Comparison of ENCODE assay signal across 9 cellular contexts in genomic region chr5:132831095-132831860, GRCh38. TPM values are rescaled to one million over a fixed set of nuclear protein-coding genes. Genes with fewer than 3 reads are reported as not detected.
DNase-seq lines count a peak whose midpoint lies in the region; ATAC-seq, FAIRE-seq and TF ChIP-seq lines count a peak whose summit lies in the region.
"Had no signal": no experiment of that assay in that cellular context is flagged by ENCODE, and none has a peak within 500 bp of the region (broad histone marks: within the 10 kb centered on the region; RNA-seq: fewer than 3 reads in every experiment).

No MANE protein-coding gene starts in this region.

- peaks cover 13 to 21% of the 10 kb centered on the region in 2 donors for H3K27me3 Mint-ChIP-seq in natural killer cell treated with Interleukin-12 subunit alpha and Interleukin-12 subunit beta and Interleukin-15 and Interleukin-18, amount 100 ng/mL, for 72 hours

- no peaks in the 10 kb centered on the region for H3K27me3 ChIP-seq in BJ (ENCODE audit: control insufficient read depth, insufficient read depth, low read length)
- H3K27me3 ChIP-seq in MM.1S (replicated peaks; ENCODE audit: insufficient read depth, low read length) = no peaks in the 10 kb centered on the region
- H3K27me3 ChIP-seq in dorsolateral prefrontal cortex = no peaks in the 10 kb centered on the region

- H3K4me2 ChIP-seq in MM.1S (ENCODE audit: low read depth, low read length) = peak overlapping the region; percentile 90

- H3K79me2 ChIP-seq in MM.1S (ENCODE audit: low read length) = peaks cover 5% of the 10 kb centered on the region

- peak overlapping the region; percentile 58 for H3K4me3 ChIP-seq in BJ (ENCODE audit: low read depth, low read length)
- H3K4me3 ChIP-seq in MM.1S (ENCODE audit: low read length) = peak overlapping the region; percentile 82
- H3K4me3 ChIP-seq in dorsolateral prefrontal cortex = peak overlapping the region; percentile 38 to 93 (median 81)

- H3F3A ChIP-seq in MM.1S (ENCODE audit: insufficient read depth, low read length) = no peaks in the 10 kb centered on the region

- TF ChIP-seq CTCF in BJ (IDR thresholded peaks at IDR 0.05; ENCODE audit: insufficient read depth, low read depth, low read length) (no peak), MM.1S (IDR thresholded peaks at IDR 0.05; ENCODE audit: low read length) (no peak), dorsolateral prefrontal cortex (IDR thresholded peaks at IDR 0.05 in 54 of 56, conservative IDR thresholded peaks at IDR 0.05 in 2 of 56; ENCODE audit: low read depth in 1 of 56, partially characterized antibody in 56 of 56) (no peak)

- no peaks in the 10 kb centered on the region for H3K9me2 ChIP-seq in MM.1S (replicated peaks; ENCODE audit: insufficient read depth, low read length)

- no peaks in the 10 kb centered on the region for H3K4me1 ChIP-seq in MM.1S (ENCODE audit: low read length)

- H3K36me3 ChIP-seq in BJ (ENCODE audit: control insufficient read depth, insufficient read depth, low read length) (peaks cover 1% of the 10 kb centered on the region), MM.1S (replicated peaks; ENCODE audit: insufficient read depth, low read length) (no peaks in the 10 kb centered on the region)

- no peaks in the 10 kb centered on the region for H3K9me3 ChIP-seq in MM.1S (replicated peaks; ENCODE audit: insufficient read depth, low read length)

- H3K9me3 Mint-ChIP-seq in natural killer cell treated with Interleukin-12 subunit alpha and Interleukin-12 subunit beta and Interleukin-15 and Interleukin-18, amount 100 ng/mL, for 72 hours = no peaks in the 10 kb centered on the region

- POLR2A ChIA-PET in BJ (lab: Charles Lee) = no interaction called here

- H3K27ac ChIP-seq in MM.1S (ENCODE audit: low read length) (no peak overlapping the region; the same call in 1 of the 2 replicates), dorsolateral prefrontal cortex (peak overlapping the region in 58 of 59 donors; percentile 46 to 100 (median 95))

- H3K36me3 Mint-ChIP-seq in natural killer cell treated with Interleukin-12 subunit alpha and Interleukin-12 subunit beta and Interleukin-15 and Interleukin-18, amount 100 ng/mL, for 72 hours = no peaks in the 10 kb centered on the region

- H4K20me1 ChIP-seq in MM.1S (ENCODE audit: insufficient read depth, low read length) = no peaks in the 10 kb centered on the region

- CTCF ChIA-PET in BJ (lab: Yijun Ruan, JAX) = interaction anchor here (1.0 to 9.4 kb wide), 12 partner anchors 11 to 305 kb away, joined by 3 to 111 read pairs (median 5); partner anchors contain the start of genes GDF9 and UQCRQ

- no peak for DNase-seq in BJ (ENCODE audit: low read depth)
- DNase-seq in MM.1S = no peak
- no peak for DNase-seq in dorsolateral prefrontal cortex
- no peak for DNase-seq in natural killer cell treated with Interleukin-12 subunit alpha and Interleukin-12 subunit beta and Interleukin-15 and Interleukin-18, amount 100 ng/mL, for 72 hours (ENCODE audit: low spot score)
- no peak for DNase-seq in GM19239 (ENCODE audit: insufficient read length, low spot score)
- no peak for DNase-seq in nucleus accumbens (lab: John Stamatoyannopoulos, UW)
- DNase-seq: T-helper 9 cell had no signal

- H3K27ac Mint-ChIP-seq in natural killer cell treated with Interleukin-12 subunit alpha and Interleukin-12 subunit beta and Interleukin-15 and Interleukin-18, amount 100 ng/mL, for 72 hours = peak overlapping the region in 1 of 2 donors; percentile 14

- no peak for FAIRE-seq in GM19239 (lab: Jason Lieb, UNC)

- peak overlapping the region; percentile 74 for H3K4me3 Mint-ChIP-seq in natural killer cell treated with Interleukin-12 subunit alpha and Interleukin-12 subunit beta and Interleukin-15 and Interleukin-18, amount 100 ng/mL, for 72 hours

- peak overlapping the region; percentile 85 for H3K9ac ChIP-seq in MM.1S (ENCODE audit: low read length)

- intact Hi-C loops in dorsolateral prefrontal cortex (cut with DNase I) = loop anchor here in 1 of 2 donors (2.0 kb wide), 1 partner anchor 36 kb away; the partner anchor contains the start of genes GDF9 and UQCRQ

- no peak for ATAC-seq in natural killer cell treated with Interleukin-12 subunit alpha and Interleukin-12 subunit beta and Interleukin-15 and Interleukin-18, amount 100 ng/mL, for 72 hours
- no peak for ATAC-seq in HG03565 (IDR thresholded peaks at IDR 0.05; ENCODE audit: unreplicated experiment)
- ATAC-seq in GM21717 (IDR thresholded peaks at IDR 0.05; ENCODE audit: unreplicated experiment) = no peak

- peak overlapping the region; percentile 90 for H2AFZ ChIP-seq in MM.1S (ENCODE audit: low read length)

- peaks cover 5 to 11% of the 10 kb centered on the region in 2 donors for H3K4me1 Mint-ChIP-seq in natural killer cell treated with Interleukin-12 subunit alpha and Interleukin-12 subunit beta and Interleukin-15 and Interleukin-18, amount 100 ng/mL, for 72 hours (ENCODE audit: low read depth in 2 of 2)

RNA-seq across cellular contexts. Expression of gene SHROOM1, which starts 0.8 kb away (rescaled TPM):
- 6.4 and 8.5 TPM in 2 replicates for polyA plus RNA-seq in BJ (2011; rRNA removed)
- 2.9 and 5.0 TPM in 2 replicates for polyA minus RNA-seq in BJ (2011; rRNA and poly(A)+ RNA removed)
- 10 to 100 TPM; 14.1 to 91.8 (median 29.3) TPM for total RNA-seq in dorsolateral prefrontal cortex
- 1 to 10 TPM; 5.4 to 8.0 TPM for total RNA-seq in natural killer cell treated with Interleukin-12 subunit alpha and Interleukin-12 subunit beta and Interleukin-15 and Interleukin-18, amount 100 ng/mL, for 72 hours

RNA-seq across cellular contexts. Expression of gene SOWAHA, which starts 18.2 kb away (rescaled TPM):
- polyA plus RNA-seq in BJ (2011; rRNA removed) = 0.02 TPM in 1 of 2 replicates, not detected in the other
- polyA minus RNA-seq in BJ (2011; rRNA and poly(A)+ RNA removed) = not detected in 2 replicates
- total RNA-seq in dorsolateral prefrontal cortex = 100 to 1,000 TPM in 3 of 120 experiments, 10 to 100 TPM in 117; 15.4 to 106 (median 48.7) TPM
- not detected for total RNA-seq in natural killer cell treated with Interleukin-12 subunit alpha and Interleukin-12 subunit beta and Interleukin-15 and Interleukin-18, amount 100 ng/mL, for 72 hours

RNA-seq across cellular contexts. Expression of gene GDF9, which starts 35.0 kb away (rescaled TPM):
- polyA plus RNA-seq in BJ (2011; rRNA removed) = 0.15 and 0.20 TPM in 2 replicates
- polyA minus RNA-seq in BJ (2011; rRNA and poly(A)+ RNA removed) = not detected in 2 replicates
- total RNA-seq in dorsolateral prefrontal cortex = 1 to 10 TPM in 95 of 120 experiments, under 1 TPM in 25; 0.34 to 3.8 (median 1.4) TPM
- under 1 TPM; 0.50 to 0.93 TPM for total RNA-seq in natural killer cell treated with Interleukin-12 subunit alpha and Interleukin-12 subunit beta and Interleukin-15 and Interleukin-18, amount 100 ng/mL, for 72 hours

RNA-seq across cellular contexts. Expression of gene UQCRQ, which starts 35.2 kb away (rescaled TPM):
- polyA plus RNA-seq in BJ (2011; rRNA removed) = 289 and 292 TPM in 2 replicates
- 15.9 and 27.1 TPM in 2 replicates for polyA minus RNA-seq in BJ (2011; rRNA and poly(A)+ RNA removed)
- 100 to 1,000 TPM; 166 to 403 (median 290) TPM for total RNA-seq in dorsolateral prefrontal cortex
- total RNA-seq in natural killer cell treated with Interleukin-12 subunit alpha and Interleukin-12 subunit beta and Interleukin-15 and Interleukin-18, amount 100 ng/mL, for 72 hours = 100 to 1,000 TPM; 330 to 366 TPM

RNA-seq across cellular contexts. Expression of gene LEAP2, which starts 42.2 kb away (rescaled TPM):
- 0.31 and 0.70 TPM in 2 replicates for polyA plus RNA-seq in BJ (2011; rRNA removed)
- polyA minus RNA-seq in BJ (2011; rRNA and poly(A)+ RNA removed) = 0.51 TPM in 1 of 2 replicates, not detected in the other
- total RNA-seq in dorsolateral prefrontal cortex = 1 to 10 TPM in 118 of 120 experiments, under 1 TPM in 2; 0.97 to 7.5 (median 2.9) TPM
- total RNA-seq in natural killer cell treated with Interleukin-12 subunit alpha and Interleukin-12 subunit beta and Interleukin-15 and Interleukin-18, amount 100 ng/mL, for 72 hours = 1 to 10 TPM; 2.7 to 5.6 TPM

Comparison
In these comparisons a context has a peak if more than half of its experiments do, and no peak if none do; other contexts are left out.
1. RNA of gene SOWAHA, which starts 18.2 kb away (total RNA-seq): 15.4 to 106 TPM in dorsolateral prefrontal cortex; not detected in natural killer cell treated with Interleukin-12 subunit alpha and Interleukin-12 subunit beta and Interleukin-15 and Interleukin-18, amount 100 ng/mL, for 72 hours; every median in the first group is over 10 times any median in the second.
2. Peak in every context shown above with its lines, with median percentiles within 50 percentile points of each other: H3K4me3 ChIP-seq.